8 cellular contexts compared by ENCODE assay signal in the genomic region with DNA sequence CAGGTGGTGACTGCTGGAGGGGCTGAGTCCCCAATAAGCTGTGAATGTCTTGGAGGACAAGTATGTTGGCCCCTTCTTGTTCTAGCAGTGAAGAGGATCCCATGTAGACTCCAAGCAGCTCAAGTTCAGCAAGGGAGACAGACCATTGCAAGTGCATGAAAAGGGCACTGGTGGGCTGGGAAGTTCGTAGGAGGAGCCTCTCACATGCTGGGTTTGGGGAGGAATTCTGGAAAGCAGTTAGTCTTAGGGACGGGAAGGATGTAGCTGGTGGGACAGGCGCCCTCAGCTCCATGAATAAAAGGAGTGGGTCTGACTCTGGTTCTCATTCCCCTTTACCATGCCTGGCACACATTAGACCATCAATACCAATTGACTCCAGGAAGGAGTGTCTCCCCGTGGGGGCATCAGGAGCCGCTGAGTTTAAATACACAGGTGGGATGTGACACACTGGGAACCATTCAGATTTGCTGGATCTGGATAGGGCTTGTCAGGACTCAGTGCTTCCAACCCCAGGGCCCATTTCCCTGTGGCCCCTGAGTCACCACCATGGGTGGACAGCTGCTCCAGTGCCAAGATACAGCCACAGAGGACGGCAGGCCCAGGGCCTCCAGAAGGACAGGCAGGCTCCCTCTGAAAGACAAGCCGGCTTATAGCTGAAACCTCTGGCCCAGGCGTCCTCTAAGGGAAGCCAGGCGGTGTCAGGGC.
DNase-seq lines count a peak whose midpoint lies in the region; ATAC-seq and TF ChIP-seq lines count a peak whose summit lies in the region.

No MANE protein-coding gene starts in this region.

- intact Hi-C loops in dendritic cell treated with granulocyte-macrophage colony-stimulating factor and Interleukin-4, amounts not matched to agents 40 ng/mL and 50 ng/mL, for 4 days (cut with micrococcal nuclease), result loop anchor here (1.0 to 5.0 kb wide), 2 partner anchors 134 to 209 kb away; a partner anchor contains a TSS

- H3K4me1 ChIP-seq in HUES48 (ENCODE audit: control insufficient read depth, insufficient read depth, low read length) (no peaks in the 10 kb centered on the region), neutrophil (ENCODE audit: control insufficient read depth in 1 of 2, insufficient read depth in 1 of 2, low read depth in 1 of 2, low read length in 1 of 2) (peaks cover 19 to 21% of the 10 kb centered on the region in 2 experiments)

- peak overlapping the region; percentile 49 for H3K4me3 Mint-ChIP-seq in dendritic cell treated with granulocyte-macrophage colony-stimulating factor and Interleukin-4, amounts not matched to agents 40 ng/mL and 50 ng/mL, for 4 days

- DNase-seq in DMS 273 treated with DMSO at 0.1 percent for 48 hours (lab: John Stamatoyannopoulos, UW), result no peak
- DNase-seq in OCI-M1 (lab: John Stamatoyannopoulos, UW), result no peak
- no peak for DNase-seq in NOMO-1 (lab: John Stamatoyannopoulos, UW; ENCODE audit: unreplicated experiment in 2 of 2)
- DNase-seq in NOMO-1 treated with dmso at 0.1 percent for 144 hours (lab: John Stamatoyannopoulos, UW; ENCODE audit: unreplicated experiment), result no peak

- no peak overlapping the region for H3K27ac ChIP-seq in HUES48 (ENCODE audit: low read depth, low read length)
- peak overlapping the region; percentile 42 for H3K27ac ChIP-seq in neutrophil

- no peak overlapping the region for H3K27ac Mint-ChIP-seq in dendritic cell treated with granulocyte-macrophage colony-stimulating factor and Interleukin-4, amounts not matched to agents 40 ng/mL and 50 ng/mL, for 4 days

- H3K9me3 ChIP-seq in HUES48 (ENCODE audit: control insufficient read depth, insufficient read depth, low read length), result no peaks in the 10 kb centered on the region
- H3K9me3 ChIP-seq in neutrophil, result no peaks in the 10 kb centered on the region

- H3K36me3 ChIP-seq in HUES48 (ENCODE audit: control insufficient read depth, insufficient read depth, low read length) (0 out of 2 replicates have a peak, but pooled peaks cover 3% of the 10 kb centered on the region), neutrophil (no peaks in the 10 kb centered on the region)

- peak; percentile 23 for ATAC-seq in GM19397 (IDR thresholded peaks at IDR 0.05; ENCODE audit: unreplicated experiment)

- H3K4me1 Mint-ChIP-seq in dendritic cell treated with granulocyte-macrophage colony-stimulating factor and Interleukin-4, amounts not matched to agents 40 ng/mL and 50 ng/mL, for 4 days (ENCODE audit: low read depth), result peaks cover 6% of the 10 kb centered on the region

- no peaks in the 10 kb centered on the region for H3K36me3 Mint-ChIP-seq in dendritic cell treated with granulocyte-macrophage colony-stimulating factor and Interleukin-4, amounts not matched to agents 40 ng/mL and 50 ng/mL, for 4 days (ENCODE audit: low read depth)

- TF ChIP-seq CTCF in neutrophil (IDR thresholded peaks at IDR 0.05), result no peak

- peaks cover 10% of the 10 kb centered on the region for H3K27me3 ChIP-seq in HUES48 (ENCODE audit: control insufficient read depth, insufficient read depth, low read length)
- H3K27me3 ChIP-seq in neutrophil, result no peaks in the 10 kb centered on the region

- no peak overlapping the region for H3K9ac ChIP-seq in HUES48 (ENCODE audit: low read depth, low read length)

- H3K27me3 Mint-ChIP-seq in dendritic cell treated with granulocyte-macrophage colony-stimulating factor and Interleukin-4, amounts not matched to agents 40 ng/mL and 50 ng/mL, for 4 days, result peaks cover 2% of the 10 kb centered on the region

- peak overlapping the region; percentile 81; the same call in 1 of the 2 replicates for H3K4me3 ChIP-seq in HUES48 (ENCODE audit: low read depth, low read length)
- H3K4me3 ChIP-seq in neutrophil (ENCODE audit: low read depth in 1 of 2, low read length in 1 of 2), result peak overlapping the region; percentile 74

- no peaks in the 10 kb centered on the region for H3K9me3 Mint-ChIP-seq in dendritic cell treated with granulocyte-macrophage colony-stimulating factor and Interleukin-4, amounts not matched to agents 40 ng/mL and 50 ng/mL, for 4 days
